1 cellular context compared by ENCODE assay signal in the genomic region with DNA sequence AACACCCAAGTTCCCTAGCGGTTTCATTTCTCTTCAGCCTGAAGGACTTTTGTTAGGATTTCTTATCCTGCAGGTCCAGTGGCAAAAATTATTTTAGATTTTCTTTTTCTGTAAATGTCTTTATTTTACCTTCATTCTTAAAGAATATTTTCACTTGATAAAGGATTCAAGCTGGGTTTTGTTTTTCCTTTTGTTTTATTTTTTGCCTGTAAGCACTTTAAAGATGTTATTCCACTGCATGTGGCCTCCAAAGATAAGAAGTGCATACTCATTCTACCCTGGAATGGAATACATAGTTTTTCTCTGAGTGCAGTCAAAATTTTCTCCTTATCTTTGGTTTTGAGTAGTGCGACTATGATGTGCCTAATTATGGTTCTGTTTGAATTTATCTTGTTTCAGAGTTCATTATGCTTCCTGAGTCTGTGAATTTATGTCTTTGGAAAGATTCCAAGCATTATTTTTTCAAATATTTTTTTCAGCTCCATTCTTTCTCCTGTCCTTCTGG.
TF ChIP-seq lines count a peak whose summit lies in the region.

No MANE protein-coding gene starts in this region.

TF ChIP-seq in K562, 482 proteins besides CTCF, POLR2A, EP300 and RAD21 (continued from another document and continues in another):
- TF ChIP-seq, protein P1, sequence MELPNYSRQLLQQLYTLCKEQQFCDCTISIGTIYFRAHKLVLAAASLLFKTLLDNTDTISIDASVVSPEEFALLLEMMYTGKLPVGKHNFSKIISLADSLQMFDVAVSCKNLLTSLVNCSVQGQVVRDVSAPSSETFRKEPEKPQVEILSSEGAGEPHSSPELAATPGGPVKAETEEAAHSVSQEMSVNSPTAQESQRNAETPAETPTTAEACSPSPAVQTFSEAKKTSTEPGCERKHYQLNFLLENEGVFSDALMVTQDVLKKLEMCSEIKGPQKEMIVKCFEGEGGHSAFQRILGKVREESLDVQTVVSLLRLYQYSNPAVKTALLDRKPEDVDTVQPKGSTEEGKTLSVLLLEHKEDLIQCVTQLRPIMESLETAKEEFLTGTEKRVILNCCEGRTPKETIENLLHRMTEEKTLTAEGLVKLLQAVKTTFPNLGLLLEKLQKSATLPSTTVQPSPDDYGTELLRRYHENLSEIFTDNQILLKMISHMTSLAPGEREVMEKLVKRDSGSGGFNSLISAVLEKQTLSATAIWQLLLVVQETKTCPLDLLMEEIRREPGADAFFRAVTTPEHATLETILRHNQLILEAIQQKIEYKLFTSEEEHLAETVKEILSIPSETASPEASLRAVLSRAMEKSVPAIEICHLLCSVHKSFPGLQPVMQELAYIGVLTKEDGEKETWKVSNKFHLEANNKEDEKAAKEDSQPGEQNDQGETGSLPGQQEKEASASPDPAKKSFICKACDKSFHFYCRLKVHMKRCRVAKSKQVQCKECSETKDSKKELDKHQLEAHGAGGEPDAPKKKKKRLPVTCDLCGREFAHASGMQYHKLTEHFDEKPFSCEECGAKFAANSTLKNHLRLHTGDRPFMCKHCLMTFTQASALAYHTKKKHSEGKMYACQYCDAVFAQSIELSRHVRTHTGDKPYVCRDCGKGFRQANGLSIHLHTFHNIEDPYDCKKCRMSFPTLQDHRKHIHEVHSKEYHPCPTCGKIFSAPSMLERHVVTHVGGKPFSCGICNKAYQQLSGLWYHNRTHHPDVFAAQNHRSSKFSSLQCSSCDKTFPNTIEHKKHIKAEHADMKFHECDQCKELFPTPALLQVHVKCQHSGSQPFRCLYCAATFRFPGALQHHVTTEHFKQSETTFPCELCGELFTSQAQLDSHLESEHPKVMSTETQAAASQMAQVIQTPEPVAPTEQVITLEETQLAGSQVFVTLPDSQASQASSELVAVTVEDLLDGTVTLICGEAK (IDR thresholded peaks at IDR 0.05): no peak
- TF ChIP-seq, protein P1 (CRISPR knock-in tag; IDR thresholded peaks at IDR 0.05): no peak
- TF ChIP-seq ZEB2 (IDR thresholded peaks at IDR 0.05) (0 out of 2 replicates have a peak, but pooled peaks have one; percentile 17), SPI1 (IDR thresholded peaks at IDR 0.05; ENCODE audit: borderline replicate concordance, low read depth, low read length) (no peak), ZKSCAN8 (CRISPR knock-in tag; IDR thresholded peaks at IDR 0.05) (peak; percentile 84), SMAD4 (CRISPR knock-in tag; conservative IDR thresholded peaks at IDR 0.05) (peak; percentile 71), RFX1 (IDR thresholded peaks at IDR 0.05) (no peak), LARP7 (IDR thresholded peaks at IDR 0.05) (no peak), NR4A1 (CRISPR knock-in tag; IDR thresholded peaks at IDR 0.05) (no peak), NR4A1 (tag; IDR thresholded peaks at IDR 0.05) (no peak), BDP1 (IDR thresholded peaks at IDR 0.05; ENCODE audit: insufficient read depth, insufficient read length) (no peak), ETV1 (tag; conservative IDR thresholded peaks at IDR 0.05; ENCODE audit: low read depth) (peak; percentile 96), TEAD4 (IDR thresholded peaks at IDR 0.05; ENCODE audit: low read length) (peak; percentile 94), TEAD4 (CRISPR knock-in tag; IDR thresholded peaks at IDR 0.05; ENCODE audit: borderline replicate concordance) (no peak), KLF16 (IDR thresholded peaks at IDR 0.05) (peak; percentile 62), DNMT1 (IDR thresholded peaks at IDR 0.05) (no peak), POLR3A (IDR thresholded peaks at IDR 0.05; ENCODE audit: borderline replicate concordance, extremely low read depth, insufficient read depth, insufficient read length) (no peak), SETDB1 (IDR thresholded peaks at IDR 0.05; ENCODE audit: low read length) (no peak), ARID1B (IDR thresholded peaks at IDR 0.05) (peak; percentile 99)
- TF ChIP-seq, protein P2, sequence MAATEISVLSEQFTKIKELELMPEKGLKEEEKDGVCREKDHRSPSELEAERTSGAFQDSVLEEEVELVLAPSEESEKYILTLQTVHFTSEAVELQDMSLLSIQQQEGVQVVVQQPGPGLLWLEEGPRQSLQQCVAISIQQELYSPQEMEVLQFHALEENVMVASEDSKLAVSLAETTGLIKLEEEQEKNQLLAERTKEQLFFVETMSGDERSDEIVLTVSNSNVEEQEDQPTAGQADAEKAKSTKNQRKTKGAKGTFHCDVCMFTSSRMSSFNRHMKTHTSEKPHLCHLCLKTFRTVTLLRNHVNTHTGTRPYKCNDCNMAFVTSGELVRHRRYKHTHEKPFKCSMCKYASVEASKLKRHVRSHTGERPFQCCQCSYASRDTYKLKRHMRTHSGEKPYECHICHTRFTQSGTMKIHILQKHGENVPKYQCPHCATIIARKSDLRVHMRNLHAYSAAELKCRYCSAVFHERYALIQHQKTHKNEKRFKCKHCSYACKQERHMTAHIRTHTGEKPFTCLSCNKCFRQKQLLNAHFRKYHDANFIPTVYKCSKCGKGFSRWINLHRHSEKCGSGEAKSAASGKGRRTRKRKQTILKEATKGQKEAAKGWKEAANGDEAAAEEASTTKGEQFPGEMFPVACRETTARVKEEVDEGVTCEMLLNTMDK (IDR thresholded peaks at IDR 0.05; ENCODE audit: borderline replicate concordance, insufficient read depth, low read depth, low read length, poor library complexity, severe bottlenecking): no peak
- TF ChIP-seq, protein P3, sequence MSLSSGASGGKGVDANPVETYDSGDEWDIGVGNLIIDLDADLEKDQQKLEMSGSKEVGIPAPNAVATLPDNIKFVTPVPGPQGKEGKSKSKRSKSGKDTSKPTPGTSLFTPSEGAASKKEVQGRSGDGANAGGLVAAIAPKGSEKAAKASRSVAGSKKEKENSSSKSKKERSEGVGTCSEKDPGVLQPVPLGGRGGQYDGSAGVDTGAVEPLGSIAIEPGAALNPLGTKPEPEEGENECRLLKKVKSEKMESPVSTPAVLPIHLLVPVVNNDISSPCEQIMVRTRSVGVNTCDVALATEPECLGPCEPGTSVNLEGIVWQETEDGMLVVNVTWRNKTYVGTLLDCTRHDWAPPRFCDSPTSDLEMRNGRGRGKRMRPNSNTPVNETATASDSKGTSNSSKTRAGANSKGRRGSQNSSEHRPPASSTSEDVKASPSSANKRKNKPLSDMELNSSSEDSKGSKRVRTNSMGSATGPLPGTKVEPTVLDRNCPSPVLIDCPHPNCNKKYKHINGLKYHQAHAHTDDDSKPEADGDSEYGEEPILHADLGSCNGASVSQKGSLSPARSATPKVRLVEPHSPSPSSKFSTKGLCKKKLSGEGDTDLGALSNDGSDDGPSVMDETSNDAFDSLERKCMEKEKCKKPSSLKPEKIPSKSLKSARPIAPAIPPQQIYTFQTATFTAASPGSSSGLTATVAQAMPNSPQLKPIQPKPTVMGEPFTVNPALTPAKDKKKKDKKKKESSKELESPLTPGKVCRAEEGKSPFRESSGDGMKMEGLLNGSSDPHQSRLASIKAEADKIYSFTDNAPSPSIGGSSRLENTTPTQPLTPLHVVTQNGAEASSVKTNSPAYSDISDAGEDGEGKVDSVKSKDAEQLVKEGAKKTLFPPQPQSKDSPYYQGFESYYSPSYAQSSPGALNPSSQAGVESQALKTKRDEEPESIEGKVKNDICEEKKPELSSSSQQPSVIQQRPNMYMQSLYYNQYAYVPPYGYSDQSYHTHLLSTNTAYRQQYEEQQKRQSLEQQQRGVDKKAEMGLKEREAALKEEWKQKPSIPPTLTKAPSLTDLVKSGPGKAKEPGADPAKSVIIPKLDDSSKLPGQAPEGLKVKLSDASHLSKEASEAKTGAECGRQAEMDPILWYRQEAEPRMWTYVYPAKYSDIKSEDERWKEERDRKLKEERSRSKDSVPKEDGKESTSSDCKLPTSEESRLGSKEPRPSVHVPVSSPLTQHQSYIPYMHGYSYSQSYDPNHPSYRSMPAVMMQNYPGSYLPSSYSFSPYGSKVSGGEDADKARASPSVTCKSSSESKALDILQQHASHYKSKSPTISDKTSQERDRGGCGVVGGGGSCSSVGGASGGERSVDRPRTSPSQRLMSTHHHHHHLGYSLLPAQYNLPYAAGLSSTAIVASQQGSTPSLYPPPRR (CRISPR knock-in tag; IDR thresholded peaks at IDR 0.05; ENCODE audit: borderline replicate concordance): no peak
- TF ChIP-seq, protein P4, sequence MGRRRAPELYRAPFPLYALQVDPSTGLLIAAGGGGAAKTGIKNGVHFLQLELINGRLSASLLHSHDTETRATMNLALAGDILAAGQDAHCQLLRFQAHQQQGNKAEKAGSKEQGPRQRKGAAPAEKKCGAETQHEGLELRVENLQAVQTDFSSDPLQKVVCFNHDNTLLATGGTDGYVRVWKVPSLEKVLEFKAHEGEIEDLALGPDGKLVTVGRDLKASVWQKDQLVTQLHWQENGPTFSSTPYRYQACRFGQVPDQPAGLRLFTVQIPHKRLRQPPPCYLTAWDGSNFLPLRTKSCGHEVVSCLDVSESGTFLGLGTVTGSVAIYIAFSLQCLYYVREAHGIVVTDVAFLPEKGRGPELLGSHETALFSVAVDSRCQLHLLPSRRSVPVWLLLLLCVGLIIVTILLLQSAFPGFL (CRISPR knock-in tag; IDR thresholded peaks at IDR 0.05): no peak
- TF ChIP-seq, protein P5, sequence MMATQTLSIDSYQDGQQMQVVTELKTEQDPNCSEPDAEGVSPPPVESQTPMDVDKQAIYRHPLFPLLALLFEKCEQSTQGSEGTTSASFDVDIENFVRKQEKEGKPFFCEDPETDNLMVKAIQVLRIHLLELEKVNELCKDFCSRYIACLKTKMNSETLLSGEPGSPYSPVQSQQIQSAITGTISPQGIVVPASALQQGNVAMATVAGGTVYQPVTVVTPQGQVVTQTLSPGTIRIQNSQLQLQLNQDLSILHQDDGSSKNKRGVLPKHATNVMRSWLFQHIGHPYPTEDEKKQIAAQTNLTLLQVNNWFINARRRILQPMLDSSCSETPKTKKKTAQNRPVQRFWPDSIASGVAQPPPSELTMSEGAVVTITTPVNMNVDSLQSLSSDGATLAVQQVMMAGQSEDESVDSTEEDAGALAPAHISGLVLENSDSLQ (IDR thresholded peaks at IDR 0.05): peak; percentile 88
- TF ChIP-seq, protein P6, sequence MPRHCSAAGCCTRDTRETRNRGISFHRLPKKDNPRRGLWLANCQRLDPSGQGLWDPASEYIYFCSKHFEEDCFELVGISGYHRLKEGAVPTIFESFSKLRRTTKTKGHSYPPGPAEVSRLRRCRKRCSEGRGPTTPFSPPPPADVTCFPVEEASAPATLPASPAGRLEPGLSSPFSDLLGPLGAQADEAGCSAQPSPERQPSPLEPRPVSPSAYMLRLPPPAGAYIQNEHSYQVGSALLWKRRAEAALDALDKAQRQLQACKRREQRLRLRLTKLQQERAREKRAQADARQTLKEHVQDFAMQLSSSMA (CRISPR knock-in tag; IDR thresholded peaks at IDR 0.05): no peak
- TF ChIP-seq, protein P7, sequence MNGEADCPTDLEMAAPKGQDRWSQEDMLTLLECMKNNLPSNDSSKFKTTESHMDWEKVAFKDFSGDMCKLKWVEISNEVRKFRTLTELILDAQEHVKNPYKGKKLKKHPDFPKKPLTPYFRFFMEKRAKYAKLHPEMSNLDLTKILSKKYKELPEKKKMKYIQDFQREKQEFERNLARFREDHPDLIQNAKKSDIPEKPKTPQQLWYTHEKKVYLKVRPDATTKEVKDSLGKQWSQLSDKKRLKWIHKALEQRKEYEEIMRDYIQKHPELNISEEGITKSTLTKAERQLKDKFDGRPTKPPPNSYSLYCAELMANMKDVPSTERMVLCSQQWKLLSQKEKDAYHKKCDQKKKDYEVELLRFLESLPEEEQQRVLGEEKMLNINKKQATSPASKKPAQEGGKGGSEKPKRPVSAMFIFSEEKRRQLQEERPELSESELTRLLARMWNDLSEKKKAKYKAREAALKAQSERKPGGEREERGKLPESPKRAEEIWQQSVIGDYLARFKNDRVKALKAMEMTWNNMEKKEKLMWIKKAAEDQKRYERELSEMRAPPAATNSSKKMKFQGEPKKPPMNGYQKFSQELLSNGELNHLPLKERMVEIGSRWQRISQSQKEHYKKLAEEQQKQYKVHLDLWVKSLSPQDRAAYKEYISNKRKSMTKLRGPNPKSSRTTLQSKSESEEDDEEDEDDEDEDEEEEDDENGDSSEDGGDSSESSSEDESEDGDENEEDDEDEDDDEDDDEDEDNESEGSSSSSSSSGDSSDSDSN (IDR thresholded peaks at IDR 0.05; ENCODE audit: borderline replicate concordance in 1 of 2, low read depth in 2 of 2, low read length in 2 of 2): no peak
- TF ChIP-seq, protein P8, sequence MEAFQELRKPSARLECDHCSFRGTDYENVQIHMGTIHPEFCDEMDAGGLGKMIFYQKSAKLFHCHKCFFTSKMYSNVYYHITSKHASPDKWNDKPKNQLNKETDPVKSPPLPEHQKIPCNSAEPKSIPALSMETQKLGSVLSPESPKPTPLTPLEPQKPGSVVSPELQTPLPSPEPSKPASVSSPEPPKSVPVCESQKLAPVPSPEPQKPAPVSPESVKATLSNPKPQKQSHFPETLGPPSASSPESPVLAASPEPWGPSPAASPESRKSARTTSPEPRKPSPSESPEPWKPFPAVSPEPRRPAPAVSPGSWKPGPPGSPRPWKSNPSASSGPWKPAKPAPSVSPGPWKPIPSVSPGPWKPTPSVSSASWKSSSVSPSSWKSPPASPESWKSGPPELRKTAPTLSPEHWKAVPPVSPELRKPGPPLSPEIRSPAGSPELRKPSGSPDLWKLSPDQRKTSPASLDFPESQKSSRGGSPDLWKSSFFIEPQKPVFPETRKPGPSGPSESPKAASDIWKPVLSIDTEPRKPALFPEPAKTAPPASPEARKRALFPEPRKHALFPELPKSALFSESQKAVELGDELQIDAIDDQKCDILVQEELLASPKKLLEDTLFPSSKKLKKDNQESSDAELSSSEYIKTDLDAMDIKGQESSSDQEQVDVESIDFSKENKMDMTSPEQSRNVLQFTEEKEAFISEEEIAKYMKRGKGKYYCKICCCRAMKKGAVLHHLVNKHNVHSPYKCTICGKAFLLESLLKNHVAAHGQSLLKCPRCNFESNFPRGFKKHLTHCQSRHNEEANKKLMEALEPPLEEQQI (IDR thresholded peaks at IDR 0.05): peak; percentile 96
